11 cellular contexts compared by ENCODE assay signal in genomic region chr10:60425392-60426110, GRCh38. TPM values are rescaled to one million over a fixed set of nuclear protein-coding genes. Genes with fewer than 3 reads are reported as not detected.
A peak's percentile ranks its signal among the peaks of the same experiment; 100 is the strongest.
DNase-seq lines count a peak whose midpoint lies in the region; ATAC-seq and TF ChIP-seq lines count a peak whose summit lies in the region.
"Had no signal": no experiment of that assay in that cellular context is flagged by ENCODE, and none has a peak within 500 bp of the region (broad histone marks: within the 10 kb centered on the region; RNA-seq: fewer than 3 reads in every experiment).

No MANE protein-coding gene starts in this region.

- no peaks in the 10 kb centered on the region for H3K36me3 ChIP-seq in right atrium auricular region
- H3K36me3 ChIP-seq: cardiac muscle cell had no signal

- peak; percentile 61 for ATAC-seq in left colon
- ATAC-seq: activated CD4-positive, alpha-beta T cell treated with anti-CD3 and anti-CD28 coated beads for 36 hours had no signal

- intact Hi-C loops in left colon (cut with DNase I, micrococcal nuclease), result no loop called here

- no peak overlapping the region for H3K4me3 ChIP-seq in right atrium auricular region
- H3K4me3 ChIP-seq: cardiac muscle cell had no signal

- H3K27ac ChIP-seq in right atrium auricular region, result peak overlapping the region in 1 of 2 donors; percentile 20
- H3K27ac ChIP-seq: cardiac muscle cell had no signal

- no peaks in the 10 kb centered on the region for H3K9me3 ChIP-seq in right atrium auricular region

- H3K4me1 ChIP-seq in right atrium auricular region, result peaks cover 0 to 35% of the 10 kb centered on the region in 2 donors

- H3K27me3 ChIP-seq in right atrium auricular region, result no peaks in the 10 kb centered on the region
- H3K27me3 ChIP-seq: cardiac muscle cell had no signal

- DNase-seq in Daoy (ENCODE audit: low read depth) (peak; percentile 47), MV-4-11 (lab: John Stamatoyannopoulos, UW) (peak; percentile 55), astrocyte of the hippocampus (ENCODE audit: low read depth, low spot score) (peak; percentile 51), left colon (no peak), NCI-H187 (lab: John Stamatoyannopoulos, UW) (no peak), SIG-M5 (lab: John Stamatoyannopoulos, UW) (no peak), right atrium auricular region (ENCODE audit: low spot score) (no peak), SW480 (ENCODE audit: low spot score) (no peak)
- DNase-seq: activated CD4-positive, alpha-beta T cell treated with anti-CD3 and anti-CD28 coated beads for 36 hours; NCI-H1436 treated with DMSO at 0.1 percent for 48 hours had no signal

- no peak for TF ChIP-seq CTCF in right atrium auricular region (IDR thresholded peaks at IDR 0.05)

RNA-seq across cellular contexts. Expression of gene ANK3, which starts 35.9 kb away (rescaled TPM):
- total RNA-seq in Daoy (2014; rRNA removed; shearing (Covaris generic)), result 15.0 and 15.9 TPM in 2 replicates
- total RNA-seq in left colon (100 to 1,000 TPM in 1 of 2 donors, 10 to 100 TPM in 1; 95.4 to 103 TPM), right atrium auricular region (100 to 1,000 TPM; 189 to 198 TPM)

Comparison
In these comparisons a context has a peak if more than half of its experiments do, and no peak if none do; other contexts are left out.
1. DNase-seq: peak in Daoy (single experiment), MV-4-11 (single experiment) and astrocyte of the hippocampus (single experiment); none in left colon (0 of 2), NCI-H187 (0 of 2), SIG-M5 (single experiment), right atrium auricular region (single experiment) and SW480 (single experiment).